Comparison of ENCODE assay signal across 2 cellular contexts in genomic region chr2:101486994-101487393, GRCh38.
TF ChIP-seq lines count a peak whose summit lies in the region.

No MANE protein-coding gene starts in this region.

TF ChIP-seq in endothelial cell of umbilical vein, 7 proteins besides CTCF, POLR2A, EP300 and RAD21:
- TF ChIP-seq, protein P1, sequence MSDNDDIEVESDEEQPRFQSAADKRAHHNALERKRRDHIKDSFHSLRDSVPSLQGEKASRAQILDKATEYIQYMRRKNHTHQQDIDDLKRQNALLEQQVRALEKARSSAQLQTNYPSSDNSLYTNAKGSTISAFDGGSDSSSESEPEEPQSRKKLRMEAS (IDR thresholded peaks at IDR 0.05; ENCODE audit: insufficient read depth, insufficient read length) = no peak
- TF ChIP-seq FOS (IDR thresholded peaks at IDR 0.05; ENCODE audit: borderline replicate concordance, insufficient read depth, low read length) (no peak), JUN (IDR thresholded peaks at IDR 0.05; ENCODE audit: borderline replicate concordance, insufficient read depth, insufficient read length, low read depth) (no peak), EZH2 (IDR thresholded peaks at IDR 0.05; ENCODE audit: borderline replicate concordance, low read depth, low read length, severe bottlenecking) (no peak), POLR2AphosphoS5 (IDR thresholded peaks at IDR 0.05; ENCODE audit: insufficient read depth, low read depth, low read length) (no peak), GATA2 (IDR thresholded peaks at IDR 0.05; ENCODE audit: insufficient read depth, insufficient read length, low read depth, low read length) (no peak), MYC (IDR thresholded peaks at IDR 0.05; ENCODE audit: low read depth, low read length) (no peak)

TF ChIP-seq in SK-N-SH, 30 proteins besides CTCF, POLR2A, EP300 and RAD21:
- TF ChIP-seq MXI1 (IDR thresholded peaks at IDR 0.05; ENCODE audit: low read depth, low read length) (no peak), SIN3A (IDR thresholded peaks at IDR 0.05; ENCODE audit: borderline replicate concordance, low read depth, low read length) (no peak), ELF1 (IDR thresholded peaks at IDR 0.05) (no peak), FOXJ3 (CRISPR knock-in tag; IDR thresholded peaks at IDR 0.05) (no peak), RXRA (IDR thresholded peaks at IDR 0.05; ENCODE audit: borderline replicate concordance, low read depth) (no peak), GATA2 (CRISPR knock-in tag; IDR thresholded peaks at IDR 0.05) (no peak), RFX5 (IDR thresholded peaks at IDR 0.05; ENCODE audit: low read length) (no peak), TAF1 (IDR thresholded peaks at IDR 0.05; ENCODE audit: borderline replicate concordance, low read depth, low read length) (no peak), FOXM1 (IDR thresholded peaks at IDR 0.05; ENCODE audit: low read depth) (no peak), NFIC (IDR thresholded peaks at IDR 0.05; ENCODE audit: borderline replicate concordance) (no peak), SMC3 (IDR thresholded peaks at IDR 0.05; ENCODE audit: low read depth, low read length) (no peak), CHD2 (IDR thresholded peaks at IDR 0.05; ENCODE audit: low read length, partially characterized antibody) (no peak)
- TF ChIP-seq, protein P1 (IDR thresholded peaks at IDR 0.05; ENCODE audit: low read depth) = no peak
- TF ChIP-seq, protein P2, sequence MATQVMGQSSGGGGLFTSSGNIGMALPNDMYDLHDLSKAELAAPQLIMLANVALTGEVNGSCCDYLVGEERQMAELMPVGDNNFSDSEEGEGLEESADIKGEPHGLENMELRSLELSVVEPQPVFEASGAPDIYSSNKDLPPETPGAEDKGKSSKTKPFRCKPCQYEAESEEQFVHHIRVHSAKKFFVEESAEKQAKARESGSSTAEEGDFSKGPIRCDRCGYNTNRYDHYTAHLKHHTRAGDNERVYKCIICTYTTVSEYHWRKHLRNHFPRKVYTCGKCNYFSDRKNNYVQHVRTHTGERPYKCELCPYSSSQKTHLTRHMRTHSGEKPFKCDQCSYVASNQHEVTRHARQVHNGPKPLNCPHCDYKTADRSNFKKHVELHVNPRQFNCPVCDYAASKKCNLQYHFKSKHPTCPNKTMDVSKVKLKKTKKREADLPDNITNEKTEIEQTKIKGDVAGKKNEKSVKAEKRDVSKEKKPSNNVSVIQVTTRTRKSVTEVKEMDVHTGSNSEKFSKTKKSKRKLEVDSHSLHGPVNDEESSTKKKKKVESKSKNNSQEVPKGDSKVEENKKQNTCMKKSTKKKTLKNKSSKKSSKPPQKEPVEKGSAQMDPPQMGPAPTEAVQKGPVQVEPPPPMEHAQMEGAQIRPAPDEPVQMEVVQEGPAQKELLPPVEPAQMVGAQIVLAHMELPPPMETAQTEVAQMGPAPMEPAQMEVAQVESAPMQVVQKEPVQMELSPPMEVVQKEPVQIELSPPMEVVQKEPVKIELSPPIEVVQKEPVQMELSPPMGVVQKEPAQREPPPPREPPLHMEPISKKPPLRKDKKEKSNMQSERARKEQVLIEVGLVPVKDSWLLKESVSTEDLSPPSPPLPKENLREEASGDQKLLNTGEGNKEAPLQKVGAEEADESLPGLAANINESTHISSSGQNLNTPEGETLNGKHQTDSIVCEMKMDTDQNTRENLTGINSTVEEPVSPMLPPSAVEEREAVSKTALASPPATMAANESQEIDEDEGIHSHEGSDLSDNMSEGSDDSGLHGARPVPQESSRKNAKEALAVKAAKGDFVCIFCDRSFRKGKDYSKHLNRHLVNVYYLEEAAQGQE (IDR thresholded peaks at IDR 0.05; ENCODE audit: low read depth, low read length) = no peak
